Comparison of ENCODE assay signal across 8 cellular contexts in the genomic region with DNA sequence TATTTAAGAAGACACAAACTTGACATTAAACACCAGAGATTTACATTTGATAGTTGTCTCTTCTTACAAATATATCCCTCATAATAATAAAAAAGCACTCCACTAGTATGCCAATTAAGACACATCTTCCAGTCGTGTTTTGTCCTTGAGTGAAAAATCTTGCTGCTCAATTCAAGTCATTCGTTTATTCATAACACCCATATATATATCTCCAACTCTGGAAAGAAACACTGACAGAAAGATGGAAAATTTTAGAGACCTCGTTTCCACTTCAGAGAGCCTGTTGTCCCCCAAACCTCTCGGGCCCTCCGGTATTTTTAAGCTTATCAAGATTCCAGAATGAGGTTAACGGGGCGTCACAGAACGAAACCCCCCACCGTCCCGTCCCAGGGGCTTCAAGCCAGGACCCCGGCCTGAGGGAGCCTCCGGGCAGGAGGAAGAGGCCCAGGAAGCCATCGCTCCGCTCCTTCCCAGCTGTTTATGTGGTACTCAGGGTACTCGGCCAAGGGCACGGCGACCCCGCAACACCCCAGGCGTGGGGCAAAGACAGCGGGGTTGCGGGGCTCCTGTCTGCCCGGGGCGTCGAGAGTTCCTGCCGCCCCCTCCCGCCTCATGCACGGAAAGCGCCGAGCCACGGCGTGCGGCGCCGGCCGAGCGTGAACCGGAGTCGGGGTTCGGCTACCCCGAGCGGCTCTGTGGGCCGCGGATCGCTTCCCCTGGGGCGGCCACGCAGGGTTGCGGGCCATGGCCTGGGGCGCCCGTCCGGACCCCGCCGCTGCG. TPM values are rescaled to one million over a fixed set of nuclear protein-coding genes. Genes with fewer than 3 reads are reported as not detected.
DNase-seq lines count a peak whose midpoint lies in the region; ATAC-seq and TF ChIP-seq lines count a peak whose summit lies in the region.

No MANE protein-coding gene starts in this region.

- peak overlapping the region; percentile 70 for H3K4me3 Mint-ChIP-seq in activated T-cell treated with anti-CD3 and anti-CD28 coated beads, Interleukin-2, amount 50 U/mL, for 24 hours

- peaks cover 21% of the 10 kb centered on the region for H3K36me3 Mint-ChIP-seq in activated T-cell treated with anti-CD3 and anti-CD28 coated beads, Interleukin-2, amount 50 U/mL, for 24 hours (ENCODE audit: low read depth)

- ATAC-seq in HG03064 (IDR thresholded peaks at IDR 0.05; ENCODE audit: low read depth, unreplicated experiment) (peak; percentile 25), foreskin keratinocyte (peak; percentile 43), HG02970 (IDR thresholded peaks at IDR 0.05; ENCODE audit: low FRiP score, unreplicated experiment) (no peak), HG03095 (IDR thresholded peaks at IDR 0.05; ENCODE audit: unreplicated experiment) (no peak)

- TF ChIP-seq CTCF in foreskin keratinocyte (conservative IDR thresholded peaks at IDR 0.05) (no peak), ovary (IDR thresholded peaks at IDR 0.05) (no peak)

- no peak for TF ChIP-seq EP300 in ovary (IDR thresholded peaks at IDR 0.05)

- H3K4me1 ChIP-seq in foreskin keratinocyte: peaks cover 9% of the 10 kb centered on the region
- H3K4me1 ChIP-seq in ovary (ENCODE audit: insufficient read depth): peaks cover 4% of the 10 kb centered on the region

- WGBS in ovary, 3 donors: 5 to 8% (median 5%) methylated on average over 25 to 53 of the region's 53 CpGs

- peaks cover 6% of the 10 kb centered on the region for H3K27me3 Mint-ChIP-seq in activated T-cell treated with anti-CD3 and anti-CD28 coated beads, Interleukin-2, amount 50 U/mL, for 24 hours

- peak overlapping the region; percentile 76 for H3K4me3 ChIP-seq in ovary

- H3K9me3 Mint-ChIP-seq in activated T-cell treated with anti-CD3 and anti-CD28 coated beads, Interleukin-2, amount 50 U/mL, for 24 hours: no peaks in the 10 kb centered on the region

- H3K27ac ChIP-seq in foreskin keratinocyte (peak overlapping the region; percentile 71), ovary (peak overlapping the region; percentile 99 to 100)

- DNase-seq in EL (peak; percentile 26), foreskin keratinocyte (no peak), ovary (peak; percentile 28 to 68 (median 54)), NCI-H2196 treated with DMSO at 0.1 percent for 48 hours (lab: John Stamatoyannopoulos, UW; ENCODE audit: unreplicated experiment) (no peak)
- DNase-seq in activated T-cell treated with anti-CD3 and anti-CD28 coated beads, Interleukin-2, amount 50 U/mL, for 24 hours: peak; percentile 73

- H3K27me3 ChIP-seq in foreskin keratinocyte: no peaks in the 10 kb centered on the region
- no peaks in the 10 kb centered on the region for H3K27me3 ChIP-seq in ovary

- peaks cover 34% of the 10 kb centered on the region for H3K4me1 Mint-ChIP-seq in activated T-cell treated with anti-CD3 and anti-CD28 coated beads, Interleukin-2, amount 50 U/mL, for 24 hours (ENCODE audit: low read depth)

- H3K36me3 ChIP-seq in ovary: no peaks in the 10 kb centered on the region

- no peak for TF ChIP-seq POLR2A in ovary (IDR thresholded peaks at IDR 0.05)

- intact Hi-C loops in ovary (cut with DNase I): no loop called here

- no peaks in the 10 kb centered on the region for H3K9me3 ChIP-seq in ovary

- H3K27ac Mint-ChIP-seq in activated T-cell treated with anti-CD3 and anti-CD28 coated beads, Interleukin-2, amount 50 U/mL, for 24 hours: peak overlapping the region; percentile 74

RNA-seq across cellular contexts. Expression of gene SNX9, which starts 0.6 kb away (rescaled TPM):
- 48.5 and 56.1 TPM in 2 replicates for total RNA-seq in foreskin keratinocyte
- polyA plus RNA-seq in foreskin keratinocyte: 25.4 and 27.1 TPM in 2 replicates
- total RNA-seq in ovary: 10 to 100 TPM; 32.9 to 47.8 (median 38.7) TPM
- polyA plus RNA-seq in ovary: 10 to 100 TPM; 31.2 to 48.0 TPM

Comparison
In these comparisons a context has a peak if more than half of its experiments do, and no peak if none do; other contexts are left out.
1. DNase-seq: peak in EL (single experiment), activated T-cell treated with anti-CD3 and anti-CD28 coated beads, Interleukin-2, amount 50 U/mL, for 24 hours (single experiment) and ovary (5 of 5); none in foreskin keratinocyte (0 of 2) and NCI-H2196 treated with DMSO at 0.1 percent for 48 hours (single experiment).
2. ATAC-seq: peak in HG03064 (single experiment) and foreskin keratinocyte (single experiment); none in HG02970 (single experiment) and HG03095 (single experiment).